15 cellular contexts compared by ENCODE assay signal in the genomic region with DNA sequence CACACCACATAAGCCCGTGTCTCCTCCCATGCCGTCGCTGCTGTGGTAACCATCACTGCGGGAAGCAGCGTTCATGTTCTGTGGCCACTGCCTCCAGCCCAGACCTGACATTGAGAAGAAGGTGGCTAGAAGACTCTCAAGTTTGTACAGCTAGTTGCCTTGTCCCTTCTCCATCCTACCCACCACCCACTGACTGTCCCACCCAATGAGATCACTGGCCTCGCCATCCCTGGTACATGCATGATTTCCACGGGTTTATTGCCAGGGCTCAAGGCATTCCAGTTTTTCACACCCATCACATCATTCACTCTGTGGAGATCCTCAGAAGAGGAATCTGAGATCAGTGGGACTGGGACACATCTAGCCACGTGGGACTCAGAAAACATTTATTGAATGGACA.
"Had no signal": no experiment of that assay in that cellular context is flagged by ENCODE, and none has a peak within 500 bp of the region (broad histone marks: within the 10 kb centered on the region; RNA-seq: fewer than 3 reads in every experiment).

No MANE protein-coding gene starts in this region.

- ATAC-seq: pancreas had no signal

- H3K9me3 Mint-ChIP-seq: activated CD4-positive, alpha-beta T cell treated with anti-CD3 and anti-CD28 coated beads, Interleukin-2, amount 10 ng/mL, durations not matched to agents 24 days and 14 days; endodermal cell; neural progenitor cell; T-helper 2 cell treated with Interferon-gamma antibody and Interleukin-4, amounts not matched to agents 5 μg/mL and 100 μg/mL, for 36 hours had no signal

- H2AFZ ChIP-seq: neural progenitor cell had no signal

- DNase-seq: activated CD4-positive, alpha-beta T cell treated with anti-CD3 and anti-CD28 coated beads, Interleukin-2, amount 10 ng/mL, durations not matched to agents 24 days and 14 days; activated CD4-positive, CD25-positive, alpha-beta regulatory T cell; activated CD8-positive, alpha-beta memory T cell treated with anti-CD3 and anti-CD28 coated beads for 24 hours; anterior cingulate cortex; brain microvascular endothelial cell; cerebellar nuclear complex; dermis blood vessel endothelial cell; endodermal cell; glutamatergic neuron; mesendoderm; pancreas; stimulated activated CD4-positive, alpha-beta T cell treated with anti-CD3 and anti-CD28 coated beads, Interleukin-1b, Interleukin-23, amount 100 ng/mL, for 48 hours; SW 1271 had no signal

- H3K9me3 ChIP-seq: pancreas had no signal

- H3K27me3 Mint-ChIP-seq: activated CD4-positive, alpha-beta T cell treated with anti-CD3 and anti-CD28 coated beads, Interleukin-2, amount 10 ng/mL, durations not matched to agents 24 days and 14 days had no signal

- H3K27me3 ChIP-seq: brain microvascular endothelial cell, neural progenitor cell, pancreas had no signal

- H3K36me3 ChIP-seq: neural progenitor cell, pancreas had no signal

- H3K9ac ChIP-seq: neural progenitor cell had no signal

- H3K4me3 ChIP-seq: neural progenitor cell, pancreas had no signal

- H3K4me3 Mint-ChIP-seq: activated CD4-positive, alpha-beta T cell treated with anti-CD3 and anti-CD28 coated beads, Interleukin-2, amount 10 ng/mL, durations not matched to agents 24 days and 14 days; endodermal cell; neural progenitor cell; T-helper 2 cell treated with Interferon-gamma antibody and Interleukin-4, amounts not matched to agents 5 μg/mL and 100 μg/mL, for 36 hours had no signal

- H3K27ac Mint-ChIP-seq: activated CD4-positive, alpha-beta T cell treated with anti-CD3 and anti-CD28 coated beads, Interleukin-2, amount 10 ng/mL, durations not matched to agents 24 days and 14 days; endodermal cell; neural progenitor cell; T-helper 2 cell treated with Interferon-gamma antibody and Interleukin-4, amounts not matched to agents 5 μg/mL and 100 μg/mL, for 36 hours had no signal

- H3K27ac ChIP-seq: brain microvascular endothelial cell, neural progenitor cell, pancreas had no signal

- H3K4me2 ChIP-seq: neural progenitor cell had no signal
